6 cellular contexts compared by ENCODE assay signal in the genomic region with DNA sequence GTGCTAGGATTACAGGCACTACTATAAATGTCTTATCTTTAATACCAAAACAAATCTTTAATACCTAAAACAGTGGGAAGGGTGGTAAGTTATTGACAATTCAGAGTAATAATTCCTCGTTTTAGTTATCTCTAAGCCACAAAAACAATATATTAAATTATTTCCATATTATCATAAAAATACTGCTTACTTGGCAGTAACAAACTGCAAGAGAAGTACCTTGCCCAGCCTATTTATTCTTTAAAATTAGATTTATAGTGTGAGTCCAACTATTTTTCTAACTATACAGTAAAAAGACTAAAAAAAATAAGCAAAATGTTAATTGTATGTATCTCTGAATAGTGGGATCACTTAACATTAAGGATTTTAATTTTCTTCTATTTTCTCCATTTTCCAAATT.
"Had no signal": no experiment of that assay in that cellular context is flagged by ENCODE, and none has a peak within 500 bp of the region (broad histone marks: within the 10 kb centered on the region; RNA-seq: fewer than 3 reads in every experiment).

No MANE protein-coding gene starts in this region.

- H3K4me2 ChIP-seq: KMS-11 had no signal

- H3K27ac ChIP-seq: HL-60, KMS-11 had no signal

- H3K9ac ChIP-seq: KMS-11 had no signal

- FAIRE-seq: HTR-8/SVneo had no signal

- DNase-seq: IMR-90, KBM-7, KG1 had no signal
